In genomic region chr7:100158229-100159098, GRCh38 we compare ENCODE assay signal across 1 cellular context.
TF ChIP-seq lines count a peak whose summit lies in the region.

TRAPPC14 (minus strand) TSS chr7:100158723; CDS start chr7:100158499, 224 bp downstream.

TF ChIP-seq in K562, 482 proteins besides CTCF, POLR2A, EP300 and RAD21 (continued from another document and continues in another):
- TF ChIP-seq GABPB2 (CRISPR knock-in tag; conservative IDR thresholded peaks at IDR 0.05) = no peak
- TF ChIP-seq, protein P1, sequence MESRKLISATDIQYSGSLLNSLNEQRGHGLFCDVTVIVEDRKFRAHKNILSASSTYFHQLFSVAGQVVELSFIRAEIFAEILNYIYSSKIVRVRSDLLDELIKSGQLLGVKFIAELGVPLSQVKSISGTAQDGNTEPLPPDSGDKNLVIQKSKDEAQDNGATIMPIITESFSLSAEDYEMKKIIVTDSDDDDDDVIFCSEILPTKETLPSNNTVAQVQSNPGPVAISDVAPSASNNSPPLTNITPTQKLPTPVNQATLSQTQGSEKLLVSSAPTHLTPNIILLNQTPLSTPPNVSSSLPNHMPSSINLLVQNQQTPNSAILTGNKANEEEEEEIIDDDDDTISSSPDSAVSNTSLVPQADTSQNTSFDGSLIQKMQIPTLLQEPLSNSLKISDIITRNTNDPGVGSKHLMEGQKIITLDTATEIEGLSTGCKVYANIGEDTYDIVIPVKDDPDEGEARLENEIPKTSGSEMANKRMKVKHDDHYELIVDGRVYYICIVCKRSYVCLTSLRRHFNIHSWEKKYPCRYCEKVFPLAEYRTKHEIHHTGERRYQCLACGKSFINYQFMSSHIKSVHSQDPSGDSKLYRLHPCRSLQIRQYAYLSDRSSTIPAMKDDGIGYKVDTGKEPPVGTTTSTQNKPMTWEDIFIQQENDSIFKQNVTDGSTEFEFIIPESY (CRISPR knock-in tag; IDR thresholded peaks at IDR 0.05) = peak; percentile 12; the same call in 1 of the 2 replicates
- peak; percentile 94 for TF ChIP-seq POLR2H (tag; IDR thresholded peaks at IDR 0.05; ENCODE audit: low read depth)
- TF ChIP-seq CREB3L1 (IDR thresholded peaks at IDR 0.05; ENCODE audit: borderline replicate concordance, low read depth) = peak; percentile 41; the same call in 1 of the 2 replicates
- TF ChIP-seq CBX3 (IDR thresholded peaks at IDR 0.05; ENCODE audit: borderline replicate concordance in 1 of 2, low read length in 2 of 2) = peak in 1 of 2 experiments; percentile 54; a peak in 1 of 3 replicates
- no peak for TF ChIP-seq ZNF140 (CRISPR knock-in tag; IDR thresholded peaks at IDR 0.05)
- TF ChIP-seq CBX5 (IDR thresholded peaks at IDR 0.05; ENCODE audit: borderline replicate concordance, low read depth) = 0 out of 2 replicates have a peak, but pooled peaks have one; percentile 32
- no peak for TF ChIP-seq FOXJ3 (CRISPR knock-in tag; IDR thresholded peaks at IDR 0.05)
- TF ChIP-seq, protein P2, sequence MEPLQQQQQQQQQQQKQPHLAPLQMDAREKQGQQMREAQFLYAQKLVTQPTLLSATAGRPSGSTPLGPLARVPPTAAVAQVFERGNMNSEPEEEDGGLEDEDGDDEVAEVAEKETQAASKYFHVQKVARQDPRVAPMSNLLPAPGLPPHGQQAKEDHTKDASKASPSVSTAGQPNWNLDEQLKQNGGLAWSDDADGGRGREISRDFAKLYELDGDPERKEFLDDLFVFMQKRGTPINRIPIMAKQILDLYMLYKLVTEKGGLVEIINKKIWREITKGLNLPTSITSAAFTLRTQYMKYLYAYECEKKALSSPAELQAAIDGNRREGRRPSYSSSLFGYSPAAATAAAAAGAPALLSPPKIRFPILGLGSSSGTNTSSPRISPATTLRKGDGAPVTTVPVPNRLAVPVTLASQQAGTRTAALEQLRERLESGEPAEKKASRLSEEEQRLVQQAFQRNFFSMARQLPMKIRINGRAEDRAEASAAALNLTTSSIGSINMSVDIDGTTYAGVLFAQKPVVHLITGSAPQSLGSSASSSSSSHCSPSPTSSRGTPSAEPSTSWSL (CRISPR knock-in tag; IDR thresholded peaks at IDR 0.05; ENCODE audit: borderline replicate concordance) = 0 out of 2 replicates have a peak, but pooled peaks have one; percentile 19
- TF ChIP-seq DACH1 (IDR thresholded peaks at IDR 0.05; ENCODE audit: partially characterized antibody) = no peak
- no peak for TF ChIP-seq NFIX (CRISPR knock-in tag; IDR thresholded peaks at IDR 0.05; ENCODE audit: low read depth)
- TF ChIP-seq BHLHE40 (IDR thresholded peaks at IDR 0.05; ENCODE audit: low read length) = peak; percentile 42; the same call in 1 of the 2 replicates
- peak; percentile 70 for TF ChIP-seq SIN3B (IDR thresholded peaks at IDR 0.05; ENCODE audit: low read depth)
- TF ChIP-seq RNF2 (IDR thresholded peaks at IDR 0.05) = peak; percentile 40; the same call in 1 of the 2 replicates
- no peak for TF ChIP-seq NR2C2 (CRISPR knock-in tag; IDR thresholded peaks at IDR 0.05)
- peak; percentile 38; the same call in 1 of the 2 replicates for TF ChIP-seq NR2C2 (tag; IDR thresholded peaks at IDR 0.05)
- peak; percentile 53; the same call in 1 of the 2 replicates for TF ChIP-seq ZNF695 (CRISPR knock-in tag; IDR thresholded peaks at IDR 0.05)
- TF ChIP-seq DDX20 (tag; IDR thresholded peaks at IDR 0.05; ENCODE audit: low read depth) = no peak
- TF ChIP-seq TARDBP (IDR thresholded peaks at IDR 0.05) = peak; percentile 85
- peak; percentile 66 for TF ChIP-seq CREM (IDR thresholded peaks at IDR 0.05; ENCODE audit: low read depth)
- no peak for TF ChIP-seq ZNF197 (CRISPR knock-in tag; IDR thresholded peaks at IDR 0.05; ENCODE audit: low read depth)
- TF ChIP-seq CBX1 (IDR thresholded peaks at IDR 0.05; ENCODE audit: low read depth) = no peak; the same call in none of the 2 replicates
- TF ChIP-seq L3MBTL2 (IDR thresholded peaks at IDR 0.05) = peak; percentile 69
- TF ChIP-seq NFE2 (IDR thresholded peaks at IDR 0.05; ENCODE audit: low read depth) = peak; percentile 41
- no peak for TF ChIP-seq TAF15 (IDR thresholded peaks at IDR 0.05; ENCODE audit: low read depth, low read length)
- no peak for TF ChIP-seq NFATC3 (IDR thresholded peaks at IDR 0.05)
- TF ChIP-seq ZBTB1 (CRISPR knock-in tag; IDR thresholded peaks at IDR 0.05; ENCODE audit: borderline replicate concordance, low read depth) = peak; percentile 69; the same call in 1 of the 2 replicates
- no peak for TF ChIP-seq ZNF764 (CRISPR knock-in tag; IDR thresholded peaks at IDR 0.05; ENCODE audit: low read depth)
- TF ChIP-seq, protein P3, sequence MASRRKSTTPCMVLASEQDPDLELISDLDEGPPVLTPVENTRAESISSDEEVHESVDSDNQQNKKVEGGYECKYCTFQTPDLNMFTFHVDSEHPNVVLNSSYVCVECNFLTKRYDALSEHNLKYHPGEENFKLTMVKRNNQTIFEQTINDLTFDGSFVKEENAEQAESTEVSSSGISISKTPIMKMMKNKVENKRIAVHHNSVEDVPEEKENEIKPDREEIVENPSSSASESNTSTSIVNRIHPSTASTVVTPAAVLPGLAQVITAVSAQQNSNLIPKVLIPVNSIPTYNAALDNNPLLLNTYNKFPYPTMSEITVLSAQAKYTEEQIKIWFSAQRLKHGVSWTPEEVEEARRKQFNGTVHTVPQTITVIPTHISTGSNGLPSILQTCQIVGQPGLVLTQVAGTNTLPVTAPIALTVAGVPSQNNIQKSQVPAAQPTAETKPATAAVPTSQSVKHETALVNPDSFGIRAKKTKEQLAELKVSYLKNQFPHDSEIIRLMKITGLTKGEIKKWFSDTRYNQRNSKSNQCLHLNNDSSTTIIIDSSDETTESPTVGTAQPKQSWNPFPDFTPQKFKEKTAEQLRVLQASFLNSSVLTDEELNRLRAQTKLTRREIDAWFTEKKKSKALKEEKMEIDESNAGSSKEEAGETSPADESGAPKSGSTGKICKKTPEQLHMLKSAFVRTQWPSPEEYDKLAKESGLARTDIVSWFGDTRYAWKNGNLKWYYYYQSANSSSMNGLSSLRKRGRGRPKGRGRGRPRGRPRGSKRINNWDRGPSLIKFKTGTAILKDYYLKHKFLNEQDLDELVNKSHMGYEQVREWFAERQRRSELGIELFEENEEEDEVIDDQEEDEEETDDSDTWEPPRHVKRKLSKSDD (conservative IDR thresholded peaks at IDR 0.05; ENCODE audit: low read length) = no peak; the same call in 1 of the 2 replicates
- peak; percentile 77 for TF ChIP-seq NBN (IDR thresholded peaks at IDR 0.05; ENCODE audit: low read depth)
- TF ChIP-seq, protein P4, sequence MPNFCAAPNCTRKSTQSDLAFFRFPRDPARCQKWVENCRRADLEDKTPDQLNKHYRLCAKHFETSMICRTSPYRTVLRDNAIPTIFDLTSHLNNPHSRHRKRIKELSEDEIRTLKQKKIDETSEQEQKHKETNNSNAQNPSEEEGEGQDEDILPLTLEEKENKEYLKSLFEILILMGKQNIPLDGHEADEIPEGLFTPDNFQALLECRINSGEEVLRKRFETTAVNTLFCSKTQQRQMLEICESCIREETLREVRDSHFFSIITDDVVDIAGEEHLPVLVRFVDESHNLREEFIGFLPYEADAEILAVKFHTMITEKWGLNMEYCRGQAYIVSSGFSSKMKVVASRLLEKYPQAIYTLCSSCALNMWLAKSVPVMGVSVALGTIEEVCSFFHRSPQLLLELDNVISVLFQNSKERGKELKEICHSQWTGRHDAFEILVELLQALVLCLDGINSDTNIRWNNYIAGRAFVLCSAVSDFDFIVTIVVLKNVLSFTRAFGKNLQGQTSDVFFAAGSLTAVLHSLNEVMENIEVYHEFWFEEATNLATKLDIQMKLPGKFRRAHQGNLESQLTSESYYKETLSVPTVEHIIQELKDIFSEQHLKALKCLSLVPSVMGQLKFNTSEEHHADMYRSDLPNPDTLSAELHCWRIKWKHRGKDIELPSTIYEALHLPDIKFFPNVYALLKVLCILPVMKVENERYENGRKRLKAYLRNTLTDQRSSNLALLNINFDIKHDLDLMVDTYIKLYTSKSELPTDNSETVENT (CRISPR knock-in tag; IDR thresholded peaks at IDR 0.05) = 0 out of 2 replicates have a peak, but pooled peaks have one; percentile 15
- TF ChIP-seq, protein P5, sequence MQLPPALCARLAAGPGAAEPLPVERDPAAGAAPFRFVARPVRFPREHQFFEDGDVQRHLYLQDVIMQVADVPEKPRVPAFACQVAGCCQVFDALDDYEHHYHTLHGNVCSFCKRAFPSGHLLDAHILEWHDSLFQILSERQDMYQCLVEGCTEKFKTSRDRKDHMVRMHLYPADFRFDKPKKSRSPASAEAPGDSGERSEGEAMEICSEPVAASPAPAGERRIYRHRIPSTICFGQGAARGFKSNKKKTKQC (CRISPR knock-in tag; IDR thresholded peaks at IDR 0.05) = 0 out of 2 replicates have a peak, but pooled peaks have one; percentile 24
- TF ChIP-seq, protein P6, sequence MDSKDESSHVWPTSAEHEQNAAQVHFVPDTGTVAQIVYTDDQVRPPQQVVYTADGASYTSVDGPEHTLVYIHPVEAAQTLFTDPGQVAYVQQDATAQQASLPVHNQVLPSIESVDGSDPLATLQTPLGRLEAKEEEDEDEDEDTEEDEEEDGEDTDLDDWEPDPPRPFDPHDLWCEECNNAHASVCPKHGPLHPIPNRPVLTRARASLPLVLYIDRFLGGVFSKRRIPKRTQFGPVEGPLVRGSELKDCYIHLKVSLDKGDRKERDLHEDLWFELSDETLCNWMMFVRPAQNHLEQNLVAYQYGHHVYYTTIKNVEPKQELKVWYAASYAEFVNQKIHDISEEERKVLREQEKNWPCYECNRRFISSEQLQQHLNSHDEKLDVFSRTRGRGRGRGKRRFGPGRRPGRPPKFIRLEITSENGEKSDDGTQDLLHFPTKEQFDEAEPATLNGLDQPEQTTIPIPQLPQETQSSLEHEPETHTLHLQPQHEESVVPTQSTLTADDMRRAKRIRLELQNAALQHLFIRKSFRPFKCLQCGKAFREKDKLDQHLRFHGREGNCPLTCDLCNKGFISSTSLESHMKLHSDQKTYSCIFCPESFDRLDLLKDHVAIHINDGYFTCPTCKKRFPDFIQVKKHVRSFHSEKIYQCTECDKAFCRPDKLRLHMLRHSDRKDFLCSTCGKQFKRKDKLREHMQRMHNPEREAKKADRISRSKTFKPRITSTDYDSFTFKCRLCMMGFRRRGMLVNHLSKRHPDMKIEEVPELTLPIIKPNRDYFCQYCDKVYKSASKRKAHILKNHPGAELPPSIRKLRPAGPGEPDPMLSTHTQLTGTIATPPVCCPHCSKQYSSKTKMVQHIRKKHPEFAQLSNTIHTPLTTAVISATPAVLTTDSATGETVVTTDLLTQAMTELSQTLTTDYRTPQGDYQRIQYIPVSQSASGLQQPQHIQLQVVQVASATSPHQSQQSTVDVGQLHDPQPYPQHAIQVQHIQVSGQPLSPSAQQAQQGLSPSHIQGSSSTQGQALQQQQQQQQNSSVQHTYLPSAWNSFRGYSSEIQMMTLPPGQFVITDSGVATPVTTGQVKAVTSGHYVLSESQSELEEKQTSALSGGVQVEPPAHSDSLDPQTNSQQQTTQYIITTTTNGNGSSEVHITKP (IDR thresholded peaks at IDR 0.05; ENCODE audit: partially characterized antibody) = peak; percentile 51
- peak; percentile 51 for TF ChIP-seq FOSL1 (tag; conservative IDR thresholded peaks at IDR 0.05)
- 0 out of 2 replicates have a peak, but pooled peaks have one; percentile 20 for TF ChIP-seq STAG1 (CRISPR knock-in tag; IDR thresholded peaks at IDR 0.05; ENCODE audit: borderline replicate concordance)
- 0 out of 2 replicates have a peak, but pooled peaks have one; percentile 32 for TF ChIP-seq NCOA1 (IDR thresholded peaks at IDR 0.05; ENCODE audit: low read depth)
- no peak for TF ChIP-seq RBM17 (IDR thresholded peaks at IDR 0.05; ENCODE audit: borderline replicate concordance, low read depth, low read length)
- TF ChIP-seq HNRNPLL (IDR thresholded peaks at IDR 0.05; ENCODE audit: low read depth, low read length, poor library complexity, severe bottlenecking) = peak; percentile 57
- TF ChIP-seq PCBP1 (IDR thresholded peaks at IDR 0.05; ENCODE audit: low read depth, low read length, poor library complexity, severe bottlenecking) = peak; percentile 21
- no peak for TF ChIP-seq CSDE1 (IDR thresholded peaks at IDR 0.05)
- TF ChIP-seq, protein P7, sequence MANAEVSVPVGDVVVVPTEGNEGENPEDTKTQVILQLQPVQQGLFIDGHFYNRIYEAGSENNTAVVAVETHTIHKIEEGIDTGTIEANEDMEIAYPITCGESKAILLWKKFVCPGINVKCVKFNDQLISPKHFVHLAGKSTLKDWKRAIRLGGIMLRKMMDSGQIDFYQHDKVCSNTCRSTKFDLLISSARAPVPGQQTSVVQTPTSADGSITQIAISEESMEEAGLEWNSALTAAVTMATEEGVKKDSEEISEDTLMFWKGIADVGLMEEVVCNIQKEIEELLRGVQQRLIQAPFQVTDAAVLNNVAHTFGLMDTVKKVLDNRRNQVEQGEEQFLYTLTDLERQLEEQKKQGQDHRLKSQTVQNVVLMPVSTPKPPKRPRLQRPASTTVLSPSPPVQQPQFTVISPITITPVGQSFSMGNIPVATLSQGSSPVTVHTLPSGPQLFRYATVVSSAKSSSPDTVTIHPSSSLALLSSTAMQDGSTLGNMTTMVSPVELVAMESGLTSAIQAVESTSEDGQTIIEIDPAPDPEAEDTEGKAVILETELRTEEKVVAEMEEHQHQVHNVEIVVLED (CRISPR knock-in tag; IDR thresholded peaks at IDR 0.05) = no peak
- TF ChIP-seq NEUROD1 (IDR thresholded peaks at IDR 0.05; ENCODE audit: borderline replicate concordance, low read depth, low read length, partially characterized antibody) = peak; percentile 26
- TF ChIP-seq NCOA4 (IDR thresholded peaks at IDR 0.05; ENCODE audit: partially characterized antibody) = no peak
- TF ChIP-seq, protein P8, sequence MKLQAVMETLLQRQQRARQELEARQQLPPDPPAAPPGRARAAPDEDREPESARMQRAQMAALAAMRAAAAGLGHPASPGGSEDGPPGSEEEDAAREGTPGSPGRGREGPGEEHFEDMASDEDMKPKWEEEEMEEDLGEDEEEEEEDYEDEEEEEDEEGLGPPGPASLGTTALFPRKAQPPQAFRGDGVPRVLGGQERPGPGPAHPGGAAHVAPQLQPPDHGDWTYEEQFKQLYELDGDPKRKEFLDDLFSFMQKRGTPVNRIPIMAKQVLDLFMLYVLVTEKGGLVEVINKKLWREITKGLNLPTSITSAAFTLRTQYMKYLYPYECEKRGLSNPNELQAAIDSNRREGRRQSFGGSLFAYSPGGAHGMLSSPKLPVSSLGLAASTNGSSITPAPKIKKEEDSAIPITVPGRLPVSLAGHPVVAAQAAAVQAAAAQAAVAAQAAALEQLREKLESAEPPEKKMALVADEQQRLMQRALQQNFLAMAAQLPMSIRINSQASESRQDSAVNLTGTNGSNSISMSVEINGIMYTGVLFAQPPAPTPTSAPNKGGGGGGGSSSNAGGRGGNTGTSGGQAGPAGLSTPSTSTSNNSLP (IDR thresholded peaks at IDR 0.05; ENCODE audit: borderline replicate concordance, low read depth, low read length) = 0 out of 2 replicates have a peak, but pooled peaks have one; percentile 29
